In the genomic region with DNA sequence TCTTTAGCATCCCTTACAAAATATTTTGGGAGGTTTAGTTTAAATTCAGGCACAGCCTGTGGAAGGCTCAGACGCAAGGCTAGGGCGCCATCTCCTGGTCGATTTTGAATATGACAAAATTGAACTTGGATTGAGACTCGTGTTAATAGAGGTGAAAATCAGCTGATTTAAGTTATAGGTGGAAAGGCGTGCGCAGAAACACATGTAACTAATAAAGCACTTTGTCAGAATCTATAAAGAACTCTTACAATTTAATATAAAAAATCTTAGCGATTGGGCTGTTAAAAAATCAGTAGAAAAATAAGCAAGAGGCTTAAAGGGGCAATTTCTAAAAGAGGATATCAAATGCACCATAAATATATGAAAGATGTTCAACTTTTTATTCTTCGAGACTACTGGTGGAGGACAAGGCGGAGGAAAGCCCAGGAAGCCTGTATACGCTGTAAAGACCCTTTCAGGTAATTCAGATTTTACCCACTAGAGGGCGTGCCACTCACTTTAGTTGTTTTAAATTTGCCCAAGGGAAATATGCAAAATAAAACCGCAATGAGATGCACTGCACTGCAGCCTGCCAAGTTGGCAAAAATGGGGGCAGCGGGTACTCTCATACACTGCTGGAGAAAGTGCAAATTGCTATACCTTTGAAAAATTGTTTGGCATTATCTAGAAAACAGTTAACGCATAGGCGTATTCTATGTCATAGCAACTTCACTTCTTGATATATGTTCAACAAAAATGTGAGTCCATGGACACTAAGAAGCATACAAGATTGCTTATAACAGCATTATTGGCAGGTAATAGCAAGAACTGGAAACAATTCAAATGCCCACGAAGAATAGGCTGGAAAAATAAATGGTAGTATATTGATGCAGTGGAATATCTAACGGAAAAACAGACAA, we compare ENCODE assay signal across 1 cellular context.
A peak's percentile ranks its signal among the peaks of the same experiment; 100 is the strongest.
TF ChIP-seq lines count a peak whose summit lies in the region.

No MANE protein-coding gene starts in this region.

TF ChIP-seq in IMR-90, 13 proteins besides CTCF, POLR2A, EP300 and RAD21 (continued from another document):
- TF ChIP-seq FOS (IDR thresholded peaks at IDR 0.05; ENCODE audit: low read depth, low read length) (no peak), MXI1 (IDR thresholded peaks at IDR 0.05; ENCODE audit: borderline replicate concordance, low read depth, low read length) (no peak), MAFK (IDR thresholded peaks at IDR 0.05; ENCODE audit: low read depth, low read length) (peak; percentile 31; the same call in 1 of the 2 replicates)
